ENCODE assay signal across 25 cellular contexts in genomic region chr15:89628791-89629715, GRCh38. TPM values are rescaled to one million over a fixed set of nuclear protein-coding genes. Genes with fewer than 3 reads are reported as not detected.
DNase-seq lines count a peak whose midpoint lies in the region; ATAC-seq, FAIRE-seq and TF ChIP-seq lines count a peak whose summit lies in the region.
"Had no signal": no experiment of that assay in that cellular context is flagged by ENCODE, and none has a peak within 500 bp of the region (broad histone marks: within the 10 kb centered on the region; RNA-seq: fewer than 3 reads in every experiment).

No MANE protein-coding gene starts in this region.

- TF ChIP-seq CTCF in GM13977 (IDR thresholded peaks at IDR 0.05; ENCODE audit: extremely low read depth, insufficient read depth, missing control alignments) = no peak
- TF ChIP-seq CTCF in kidney (IDR thresholded peaks at IDR 0.05; ENCODE audit: borderline replicate concordance, extremely low read depth, insufficient read depth) = no peak

- H3K4me1 Mint-ChIP-seq in activated CD8-positive, alpha-beta memory T cell treated with anti-CD3 and anti-CD28 coated beads, Interleukin-2, amount 10 ng/mL, durations not matched to agents 7 days and 5 days = no peaks in the 10 kb centered on the region
- H3K4me1 Mint-ChIP-seq: CD4-positive, alpha-beta memory T cell; mesothelial cell of epicardium had no signal

- H3K4me3 Mint-ChIP-seq in activated CD8-positive, alpha-beta memory T cell treated with anti-CD3 and anti-CD28 coated beads, Interleukin-2, amount 10 ng/mL, durations not matched to agents 7 days and 5 days = no peak overlapping the region
- H3K4me3 Mint-ChIP-seq: CD4-positive, alpha-beta memory T cell; mesothelial cell of epicardium had no signal

- intact Hi-C loops in kidney (cut with DNase I) = no loop called here

- no peaks in the 10 kb centered on the region for H3K36me3 ChIP-seq in kidney (ENCODE audit: control insufficient read depth in 1 of 2, insufficient read depth in 2 of 2, low read length in 2 of 2)
- H3K36me3 ChIP-seq: gastrocnemius medialis had no signal

- H3K27ac ChIP-seq in kidney (ENCODE audit: low read depth in 2 of 2, low read length in 2 of 2) = no peak overlapping the region
- H3K27ac ChIP-seq: breast epithelium, epithelial cell of prostate, gastrocnemius medialis, GM23248, spleen had no signal

- no peaks in the 10 kb centered on the region for H3K9me3 Mint-ChIP-seq in activated CD8-positive, alpha-beta memory T cell treated with anti-CD3 and anti-CD28 coated beads, Interleukin-2, amount 10 ng/mL, durations not matched to agents 7 days and 5 days (ENCODE audit: low read depth)
- H3K9me3 Mint-ChIP-seq: CD4-positive, alpha-beta memory T cell; mesothelial cell of epicardium had no signal

- in situ Hi-C loops in GM13977 (cut with MboI; ENCODE audit: low pct_unique_long_range_greater_than_20kb, low sequenced_read_pairs, unreplicated experiment) = no loop called here

- CTCF ChIA-PET in activated CD8-positive, alpha-beta memory T cell treated with anti-CD3 and anti-CD28 coated beads, Interleukin-2, amount 10 ng/mL, durations not matched to agents 7 days and 5 days (lab: Charles Lee) = interaction anchor here (1.0 kb wide), 1 partner anchor 35 kb away, joined by 3 read pairs; no protein-coding TSS in a partner anchor

- H3K4me3 ChIP-seq in kidney (ENCODE audit: low read length in 2 of 2) = no peak overlapping the region
- H3K4me3 ChIP-seq: breast epithelium, gastrocnemius medialis, GM23248, spleen had no signal

- H3K9me3 ChIP-seq in kidney (ENCODE audit: control insufficient read depth in 1 of 2, low read length in 2 of 2) = no peaks in the 10 kb centered on the region
- H3K9me3 ChIP-seq: breast epithelium, gastrocnemius medialis had no signal

- no peak for ATAC-seq in activated CD8-positive, alpha-beta memory T cell treated with anti-CD3 and anti-CD28 coated beads, Interleukin-2, amount 10 ng/mL, durations not matched to agents 7 days and 5 days
- ATAC-seq in HG02970 (IDR thresholded peaks at IDR 0.05; ENCODE audit: low FRiP score, unreplicated experiment) (no peak), GM21360 (IDR thresholded peaks at IDR 0.05; ENCODE audit: unreplicated experiment) (no peak)
- ATAC-seq: activated CD4-positive, CD25-positive, alpha-beta regulatory T cell treated with anti-CD3 and anti-CD28 coated beads, Interleukin-2, amount 50 U/mL, for 24 hours; gastrocnemius medialis; left colon; Panc1 had no signal

- no peaks in the 10 kb centered on the region for H3K4me1 ChIP-seq in kidney (ENCODE audit: control insufficient read depth in 1 of 2, insufficient read depth in 1 of 2, low read depth in 1 of 2, low read length in 2 of 2)
- H3K4me1 ChIP-seq: breast epithelium, gastrocnemius medialis, spleen had no signal

- peak; percentile 12 for DNase-seq in AG08396 (ENCODE audit: low spot score)
- DNase-seq in GM13977 (ENCODE audit: low spot score) = peak; percentile 31
- DNase-seq in activated CD8-positive, alpha-beta memory T cell treated with anti-CD3 and anti-CD28 coated beads, Interleukin-2, amount 10 ng/mL, durations not matched to agents 7 days and 5 days = peak; percentile 18
- peak; percentile 41 for DNase-seq in kidney
- DNase-seq in NK-92 treated with Interleukin-12 subunit alpha and Interleukin-12 subunit beta, amount 100 ng/mL, for 24 hours (lab: John Stamatoyannopoulos, UW) = no peak
- DNase-seq in DMS79 treated with DMSO at 0.1 percent for 48 hours (lab: John Stamatoyannopoulos, UW) = no peak
- DNase-seq: CD4-positive, alpha-beta memory T cell; dermis blood vessel endothelial cell; DMS53; gastrocnemius medialis; GM23248; left colon; NCI-H1436 treated with DMSO at 0.1 percent for 48 hours; spleen; stimulated activated CD4-positive, alpha-beta T cell treated with anti-CD3 and anti-CD28 coated beads, Interleukin-4, amount 100 ng/mL, for 4 hours had no signal

- H3K36me3 Mint-ChIP-seq in activated CD8-positive, alpha-beta memory T cell treated with anti-CD3 and anti-CD28 coated beads, Interleukin-2, amount 10 ng/mL, durations not matched to agents 7 days and 5 days = peaks cover 58% of the 10 kb centered on the region
- H3K36me3 Mint-ChIP-seq: CD4-positive, alpha-beta memory T cell had no signal

- no peak for FAIRE-seq in kidney (lab: Jason Lieb, UNC)
- FAIRE-seq: HTR-8/SVneo had no signal

- H3K9ac ChIP-seq in kidney (ENCODE audit: low read length in 2 of 2) = no peak overlapping the region
- H3K9ac ChIP-seq: GM23248 had no signal

- no peaks in the 10 kb centered on the region for H3K27me3 Mint-ChIP-seq in activated CD8-positive, alpha-beta memory T cell treated with anti-CD3 and anti-CD28 coated beads, Interleukin-2, amount 10 ng/mL, durations not matched to agents 7 days and 5 days

- H3K27ac Mint-ChIP-seq in activated CD8-positive, alpha-beta memory T cell treated with anti-CD3 and anti-CD28 coated beads, Interleukin-2, amount 10 ng/mL, durations not matched to agents 7 days and 5 days = peak overlapping the region; percentile 53
- H3K27ac Mint-ChIP-seq: mesothelial cell of epicardium had no signal

RNA-seq across cellular contexts. Expression of gene KIF7, which starts 26.2 kb away (rescaled TPM):
- total RNA-seq in activated CD8-positive, alpha-beta memory T cell treated with anti-CD3 and anti-CD28 coated beads, Interleukin-2, amount 10 ng/mL, durations not matched to agents 7 days and 5 days = 1 to 10 TPM in 1 of 2 experiments, under 1 TPM in 1; 0.55 to 2.5 TPM
- 4.2 TPM for total RNA-seq in kidney
- polyA plus RNA-seq in kidney (ENCODE audit: insufficient read depth, low read depth, low replicate concordance) = 1.4 TPM
- total RNA-seq: CD4-positive, alpha-beta memory T cell had no signal
- polyA plus RNA-seq: CD4-positive, alpha-beta memory T cell had no signal

RNA-seq across cellular contexts. Expression of gene PLIN1, which starts 50.1 kb away (rescaled TPM):
- under 1 TPM in 1 of 2 experiments, not detected in 1; 0.12 TPM for total RNA-seq in activated CD8-positive, alpha-beta memory T cell treated with anti-CD3 and anti-CD28 coated beads, Interleukin-2, amount 10 ng/mL, durations not matched to agents 7 days and 5 days
- total RNA-seq in kidney = 2.1 TPM
- polyA plus RNA-seq in kidney (ENCODE audit: insufficient read depth, low read depth, low replicate concordance) = 0.86 TPM
- total RNA-seq: GM23248, SK-MEL-5 had no signal
- polyA plus RNA-seq: GM23248, neural cell had no signal

RNA-seq across cellular contexts. Expression of gene TICRR, which starts 53.8 kb away (rescaled TPM):
- 10 to 100 TPM; 30.8 to 35.5 TPM for total RNA-seq in activated CD8-positive, alpha-beta memory T cell treated with anti-CD3 and anti-CD28 coated beads, Interleukin-2, amount 10 ng/mL, durations not matched to agents 7 days and 5 days
- total RNA-seq in kidney = 0.25 TPM
- not detected for polyA plus RNA-seq in kidney (ENCODE audit: insufficient read depth, low read depth, low replicate concordance)
- total RNA-seq: gastrocnemius medialis had no signal

Comparison
In these comparisons a context has a peak if more than half of its experiments do, and no peak if none do; other contexts are left out.
1. DNase-seq: peak in AG08396 (single experiment), GM13977 (single experiment), activated CD8-positive, alpha-beta memory T cell treated with anti-CD3 and anti-CD28 coated beads, Interleukin-2, amount 10 ng/mL, durations not matched to agents 7 days and 5 days (single experiment) and kidney (single experiment); none in NK-92 treated with Interleukin-12 subunit alpha and Interleukin-12 subunit beta, amount 100 ng/mL, for 24 hours (single experiment) and DMS79 treated with DMSO at 0.1 percent for 48 hours (single experiment).
2. RNA of gene TICRR, which starts 53.8 kb away (total RNA-seq): 30.8 to 35.5 TPM in activated CD8-positive, alpha-beta memory T cell treated with anti-CD3 and anti-CD28 coated beads, Interleukin-2, amount 10 ng/mL, durations not matched to agents 7 days and 5 days; 0.25 TPM in kidney (single experiment); every median in the first group is over 10 times any median in the second.